Comparison of ENCODE assay signal across 3 cellular contexts in genomic region chr18:26403451-26403850, GRCh38.
"Had no signal": no experiment of that assay in that cellular context is flagged by ENCODE, and none has a peak within 500 bp of the region (broad histone marks: within the 10 kb centered on the region; RNA-seq: fewer than 3 reads in every experiment).

No MANE protein-coding gene starts in this region.

- ATAC-seq: GM12878 had no signal

- H3K4me3 ChIP-seq: GM12878 had no signal

- DNase-seq: GDM1, GF-D8 had no signal
